1 cellular context compared by ENCODE assay signal in genomic region chr1:227318003-227318851, GRCh38.
TF ChIP-seq lines count a peak whose summit lies in the region.

CDC42BPA (minus strand) TSS chr1:227318492; CDS start chr1:227317182, 1,310 bp downstream.

TF ChIP-seq in K562, 482 proteins besides CTCF, POLR2A, EP300 and RAD21 (continued from another document and continues in another):
- TF ChIP-seq E2F8 (IDR thresholded peaks at IDR 0.05; ENCODE audit: low read depth, partially characterized antibody) (no peak), DIDO1 (tag; IDR thresholded peaks at IDR 0.05; ENCODE audit: low read depth) (no peak), ZNF280A (IDR thresholded peaks at IDR 0.05; ENCODE audit: low read depth, partially characterized antibody) (no peak), NCOA4 (IDR thresholded peaks at IDR 0.05; ENCODE audit: partially characterized antibody) (no peak), BRF2 (IDR thresholded peaks at IDR 0.05; ENCODE audit: borderline replicate concordance, insufficient read depth, insufficient read length) (no peak), TCF7L2 (IDR thresholded peaks at IDR 0.05; ENCODE audit: low read depth, low read length) (no peak), SREBF2 (CRISPR knock-in tag; IDR thresholded peaks at IDR 0.05) (no peak), RBM17 (IDR thresholded peaks at IDR 0.05; ENCODE audit: borderline replicate concordance, low read depth, low read length) (no peak), CC2D1A (IDR thresholded peaks at IDR 0.05) (no peak), NKRF (IDR thresholded peaks at IDR 0.05; ENCODE audit: borderline replicate concordance) (no peak), ZNF212 (CRISPR knock-in tag; IDR thresholded peaks at IDR 0.05) (no peak), ZNF174 (CRISPR knock-in tag; IDR thresholded peaks at IDR 0.05) (no peak), ATF3 (IDR thresholded peaks at IDR 0.05) (no peak), ATF3 (CRISPR knock-in tag; conservative IDR thresholded peaks at IDR 0.05) (no peak), RBM34 (IDR thresholded peaks at IDR 0.05; ENCODE audit: borderline replicate concordance, insufficient read depth, low read length) (no peak), GATAD2B (IDR thresholded peaks at IDR 0.05; ENCODE audit: borderline replicate concordance) (peak; percentile 97), MAFF (IDR thresholded peaks at IDR 0.05; ENCODE audit: low read length) (no peak), MYC (IDR thresholded peaks at IDR 0.05; ENCODE audit: low read depth, low read length) (peak; percentile 87), MYC (CRISPR knock-in tag; IDR thresholded peaks at IDR 0.05; ENCODE audit: borderline replicate concordance, low read depth) (no peak), RFX1 (IDR thresholded peaks at IDR 0.05) (no peak), TEAD4 (IDR thresholded peaks at IDR 0.05; ENCODE audit: low read length) (no peak), TEAD4 (CRISPR knock-in tag; IDR thresholded peaks at IDR 0.05; ENCODE audit: borderline replicate concordance) (0 out of 2 replicates have a peak, but pooled peaks have one; percentile 53), SNIP1 (IDR thresholded peaks at IDR 0.05; ENCODE audit: low read depth) (no peak), FOXK1 (CRISPR knock-in tag; IDR thresholded peaks at IDR 0.05; ENCODE audit: borderline replicate concordance) (no peak), TBP (optimal IDR thresholded peaks at IDR 0.05; ENCODE audit: low read depth, low read length) (peak; percentile 86), L3MBTL2 (IDR thresholded peaks at IDR 0.05) (0 out of 2 replicates have a peak, but pooled peaks have one; percentile 85), ETS2 (tag; IDR thresholded peaks at IDR 0.05; ENCODE audit: borderline replicate concordance, poor library complexity, severe bottlenecking) (no peak), KAT8 (IDR thresholded peaks at IDR 0.05; ENCODE audit: low read depth) (no peak), IFI16 (CRISPR knock-in tag; IDR thresholded peaks at IDR 0.05) (no peak), SMARCB1 (IDR thresholded peaks at IDR 0.05; ENCODE audit: insufficient read length, low read depth) (no peak), NEUROD1 (IDR thresholded peaks at IDR 0.05; ENCODE audit: borderline replicate concordance, low read depth, low read length, partially characterized antibody) (no peak), CEBPZ (IDR thresholded peaks at IDR 0.05; ENCODE audit: borderline replicate concordance, low read depth, low read length) (no peak), SMAD4 (CRISPR knock-in tag; conservative IDR thresholded peaks at IDR 0.05) (peak; percentile 85), GTF2F1 (IDR thresholded peaks at IDR 0.05; ENCODE audit: low read depth, low read length) (0 out of 2 replicates have a peak, but pooled peaks have one; percentile 36), KAT7 (CRISPR knock-in tag; IDR thresholded peaks at IDR 0.05; ENCODE audit: borderline replicate concordance) (peak; percentile 87; the same call in 1 of the 2 replicates), RNF219 (CRISPR knock-in tag; IDR thresholded peaks at IDR 0.05) (no peak), BMI1 (IDR thresholded peaks at IDR 0.05; ENCODE audit: low read length) (no peak), FOXP4 (CRISPR knock-in tag; IDR thresholded peaks at IDR 0.05; ENCODE audit: borderline replicate concordance) (no peak), NCOA6 (IDR thresholded peaks at IDR 0.05) (no peak), ZNF766 (CRISPR knock-in tag; conservative IDR thresholded peaks at IDR 0.05) (peak; percentile 69), SNRNP70 (optimal IDR thresholded peaks at IDR 0.05; ENCODE audit: low read depth, low read length) (no peak), RB1 (IDR thresholded peaks at IDR 0.05; ENCODE audit: low read depth) (peak; percentile 82), ZNF133 (CRISPR knock-in tag; IDR thresholded peaks at IDR 0.05) (no peak), NONO (IDR thresholded peaks at IDR 0.05; ENCODE audit: low read depth in 2 of 2, low read length in 1 of 2) (peak; percentile 85 to 86), ZBTB12 (CRISPR knock-in tag; IDR thresholded peaks at IDR 0.05) (no peak), ESRRA (IDR thresholded peaks at IDR 0.05; ENCODE audit: borderline replicate concordance, low read depth) (peak; percentile 16; the same call in 1 of the 2 replicates), ZNF140 (CRISPR knock-in tag; IDR thresholded peaks at IDR 0.05) (no peak), NR3C1 (CRISPR knock-in tag; IDR thresholded peaks at IDR 0.05) (peak; percentile 61; the same call in 1 of the 2 replicates), ZNF224 (CRISPR knock-in tag; IDR thresholded peaks at IDR 0.05) (no peak)
